In genomic region chr17:48626202-48626469, GRCh38 we compare ENCODE assay signal across 8 cellular contexts. TPM values are rescaled to one million over a fixed set of nuclear protein-coding genes. Genes with fewer than 3 reads are reported as not detected.
A peak's percentile ranks its signal among the peaks of the same experiment; 100 is the strongest.
DNase-seq lines count a peak whose midpoint lies in the region; ATAC-seq and TF ChIP-seq lines count a peak whose summit lies in the region.

HOXB9 (minus strand) TSS chr17:48626358; CDS start chr17:48626269, 89 bp downstream.

- intact Hi-C loops in mucosa of descending colon (cut with DNase I, micrococcal nuclease), result loop anchor here in 1 of 2 donors (10.0 kb wide), 1 partner anchor 291 kb away; no protein-coding TSS in a partner anchor

- peaks cover 14% of the 10 kb centered on the region for H3K4me1 Mint-ChIP-seq in stimulated activated naive CD8-positive, alpha-beta T cell treated with anti-CD3 and anti-CD28 coated beads, Interleukin-15, Interleukin-2, amounts not matched to agents 100 ng/mL and 50 ng/mL, for 24 hours (ENCODE audit: low read depth)

- H3K36me3 Mint-ChIP-seq in stimulated activated naive CD8-positive, alpha-beta T cell treated with anti-CD3 and anti-CD28 coated beads, Interleukin-15, Interleukin-2, amounts not matched to agents 100 ng/mL and 50 ng/mL, for 24 hours (ENCODE audit: low read depth), result no peaks in the 10 kb centered on the region

- H3K4me3 ChIP-seq in astrocyte of the spinal cord (ENCODE audit: low read depth, low read length), result peak within 1 kb of the TSS; percentile 74
- peak within 1 kb of the TSS; percentile 26 for H3K4me3 ChIP-seq in mucosa of descending colon
- H3K4me3 ChIP-seq in foreskin fibroblast (ENCODE audit: low read depth in 1 of 2, low read length in 2 of 2), result no peak within 1 kb of the TSS

- peak within 1 kb of the TSS; percentile 83 for H3K4me3 Mint-ChIP-seq in stimulated activated naive CD8-positive, alpha-beta T cell treated with anti-CD3 and anti-CD28 coated beads, Interleukin-15, Interleukin-2, amounts not matched to agents 100 ng/mL and 50 ng/mL, for 24 hours

- in situ Hi-C loops in astrocyte of the spinal cord (cut with HindIII; ENCODE audit: low sequenced_read_pairs), result no loop called here

- no peaks in the 10 kb centered on the region for H3K9me3 Mint-ChIP-seq in stimulated activated naive CD8-positive, alpha-beta T cell treated with anti-CD3 and anti-CD28 coated beads, Interleukin-15, Interleukin-2, amounts not matched to agents 100 ng/mL and 50 ng/mL, for 24 hours

- peaks cover 38% of the 10 kb centered on the region for H3K4me1 ChIP-seq in mucosa of descending colon (ENCODE audit: low read depth)

- H3K36me3 ChIP-seq in mucosa of descending colon (ENCODE audit: low read depth), result no peaks in the 10 kb centered on the region

- H3K9me3 ChIP-seq in mucosa of descending colon, result no peaks in the 10 kb centered on the region

- peaks cover 84% of the 10 kb centered on the region for H3K27me3 Mint-ChIP-seq in stimulated activated naive CD8-positive, alpha-beta T cell treated with anti-CD3 and anti-CD28 coated beads, Interleukin-15, Interleukin-2, amounts not matched to agents 100 ng/mL and 50 ng/mL, for 24 hours

- no peak for ATAC-seq in stimulated activated naive CD8-positive, alpha-beta T cell treated with anti-CD3 and anti-CD28 coated beads, Interleukin-15, Interleukin-2, amounts not matched to agents 100 U/mL and 50 U/mL, for 24 hours
- no peak for ATAC-seq in mucosa of descending colon
- ATAC-seq in GM18868 (IDR thresholded peaks at IDR 0.05; ENCODE audit: unreplicated experiment), result no peak

- peak within 1 kb of the TSS; percentile 89 for H3K27ac Mint-ChIP-seq in stimulated activated naive CD8-positive, alpha-beta T cell treated with anti-CD3 and anti-CD28 coated beads, Interleukin-15, Interleukin-2, amounts not matched to agents 100 ng/mL and 50 ng/mL, for 24 hours

- DNase-seq in stimulated activated naive CD8-positive, alpha-beta T cell treated with anti-CD3 and anti-CD28 coated beads, Interleukin-15, Interleukin-2, amounts not matched to agents 100 U/mL and 50 U/mL, for 24 hours, result no peak
- DNase-seq in astrocyte of the spinal cord (ENCODE audit: low read depth, low spot score), result no peak
- no peak for DNase-seq in mucosa of descending colon
- DNase-seq in NCI-H146 (lab: John Stamatoyannopoulos, UW), result no peak
- no peak for DNase-seq in NCI-H2196 (lab: John Stamatoyannopoulos, UW; ENCODE audit: unreplicated experiment)
- no peak for DNase-seq in foreskin fibroblast

- TF ChIP-seq CTCF in astrocyte of the spinal cord (IDR thresholded peaks at IDR 0.05; ENCODE audit: low read depth, low read length), result no peak
- TF ChIP-seq CTCF in mucosa of descending colon (IDR thresholded peaks at IDR 0.05), result no peak
- TF ChIP-seq CTCF in foreskin fibroblast (IDR thresholded peaks at IDR 0.05; ENCODE audit: low read depth, low read length), result no peak

RNA-seq across cellular contexts. Expression of gene HOXB9, which starts in this region (rescaled TPM):
- 10 to 100 TPM; 40.1 to 78.4 (median 41.5) TPM for total RNA-seq in mucosa of descending colon

Comparison
In these comparisons a context has a peak if more than half of its experiments do, and no peak if none do; other contexts are left out.
1. H3K4me3 ChIP-seq: peak in astrocyte of the spinal cord (single experiment) and mucosa of descending colon (single experiment); none in foreskin fibroblast (0 of 2).